In genomic region chr15:67480741-67481140, GRCh38 we compare ENCODE assay signal across 17 cellular contexts. TPM values are rescaled to one million over a fixed set of nuclear protein-coding genes. Genes with fewer than 3 reads are reported as not detected.
DNase-seq lines count a peak whose midpoint lies in the region; FAIRE-seq and TF ChIP-seq lines count a peak whose summit lies in the region.
"Had no signal": no experiment of that assay in that cellular context is flagged by ENCODE, and none has a peak within 500 bp of the region (broad histone marks: within the 10 kb centered on the region; RNA-seq: fewer than 3 reads in every experiment).

No MANE protein-coding gene starts in this region.

- FAIRE-seq in bronchial epithelial cell (lab: Jason Lieb, UNC), result no peak
- FAIRE-seq: GM18507 had no signal

- H3K36me3 ChIP-seq in GM23248 (ENCODE audit: low read depth), result no peaks in the 10 kb centered on the region
- no peaks in the 10 kb centered on the region for H3K36me3 ChIP-seq in bronchial epithelial cell (ENCODE audit: control insufficient read depth, insufficient read depth, low read length)
- H3K36me3 ChIP-seq: BE2C had no signal

- H3F3A ChIP-seq in GM23248 (ENCODE audit: insufficient read depth), result peaks cover 27% of the 10 kb centered on the region

- H2AFZ ChIP-seq in GM23248, result peak overlapping the region; percentile 66; the same call in 1 of the 2 replicates

- H3K4me2 ChIP-seq in GM23248 (ENCODE audit: unreplicated experiment), result peak overlapping the region; percentile 61
- H3K4me2 ChIP-seq: KMS-11 had no signal

- peak overlapping the region; percentile 53 for H3K9ac ChIP-seq in GM23248
- H3K9ac ChIP-seq: KMS-11 had no signal

- in situ Hi-C loops in GM23248 (cut with MboI), result no loop called here
- in situ Hi-C loops in GM13977 (cut with MboI; ENCODE audit: low pct_unique_long_range_greater_than_20kb, low sequenced_read_pairs, unreplicated experiment), result no loop called here

- no peaks in the 10 kb centered on the region for H3K79me2 ChIP-seq in GM23248 (ENCODE audit: insufficient read depth)

- H3K4me3 ChIP-seq in GM23248 (peak overlapping the region; percentile 56), bronchial epithelial cell (ENCODE audit: low read depth, low read length) (no peak overlapping the region)
- H3K4me3 ChIP-seq: GM23338 had no signal

- no peaks in the 10 kb centered on the region for H3K9me2 ChIP-seq in GM23248 (ENCODE audit: insufficient read depth)

- peaks cover 25% of the 10 kb centered on the region for H3K4me1 ChIP-seq in GM23248 (ENCODE audit: insufficient read depth)
- H3K4me1 ChIP-seq: BE2C, Caco-2 had no signal

- WGBS in GM23248 (ENCODE audit: low coverage in 1 of 2, low lambda C conversion rate in 2 of 2, missing lambda C conversion rate in 2 of 2), 2 experiments, result 0 to 3% methylated on average over 1 of the region's 1 CpG

- H3K9me3 ChIP-seq in GM23248 (ENCODE audit: low read depth), result no peaks in the 10 kb centered on the region
- H3K9me3 ChIP-seq: BE2C, Caco-2 had no signal

- peak overlapping the region; percentile 77 for H3K27ac ChIP-seq in GM23248
- H3K27ac ChIP-seq: KMS-11 had no signal

- H3K27me3 ChIP-seq in GM23248 (replicated peaks; ENCODE audit: insufficient read depth), result no peaks in the 10 kb centered on the region
- H3K27me3 ChIP-seq in bronchial epithelial cell (ENCODE audit: control insufficient read depth, insufficient read depth, low read length), result no peaks in the 10 kb centered on the region
- H3K27me3 ChIP-seq: BE2C had no signal

- H4K20me1 ChIP-seq in GM23248 (ENCODE audit: insufficient read depth), result no peaks in the 10 kb centered on the region

- peak; percentile 29 for DNase-seq in AG20443 (ENCODE audit: low spot score)
- peak; percentile 79 for DNase-seq in GM23248
- DNase-seq in bronchial epithelial cell (ENCODE audit: low read depth), result peak; percentile 18
- DNase-seq in stromal cell of bone marrow (ENCODE audit: low read depth), result peak; percentile 22
- DNase-seq in SW 1271 (lab: John Stamatoyannopoulos, UW), result no peak
- DNase-seq in GM13977 (ENCODE audit: low spot score), result no peak
- DNase-seq in NCI-H345 treated with DMSO at 0.1 percent for 48 hours (lab: John Stamatoyannopoulos, UW; ENCODE audit: unreplicated experiment), result no peak
- DNase-seq: ACHN; BE2C; Caco-2; CD8-positive, alpha-beta memory T cell; DND-41; GF-D8; H7 had no signal

- TF ChIP-seq CTCF in bronchial epithelial cell (IDR thresholded peaks at IDR 0.05; ENCODE audit: insufficient read depth, low read length, severe bottlenecking) (no peak), GM13977 (IDR thresholded peaks at IDR 0.05; ENCODE audit: extremely low read depth, insufficient read depth, missing control alignments) (no peak)

RNA-seq across cellular contexts. Expression of gene C15orf61, which starts 40.2 kb away (rescaled TPM):
- 2.8 and 3.7 TPM in 2 replicates for total RNA-seq in GM23248 (2014; rRNA removed; shearing (Covaris generic))
- 9.1 and 10.5 TPM in 2 replicates for polyA plus RNA-seq in GM23248 (2016; fragmentation: Nextera tagmentation; extraction: Ambion mirVana)
- total RNA-seq in bronchial epithelial cell, result 1.8 and 2.1 TPM in 2 replicates

Comparison
In these comparisons a context has a peak if more than half of its experiments do, and no peak if none do; other contexts are left out.
1. DNase-seq: peak in AG20443 (single experiment), GM23248 (single experiment), bronchial epithelial cell (single experiment) and stromal cell of bone marrow (single experiment); none in SW 1271 (0 of 2), GM13977 (single experiment) and NCI-H345 treated with DMSO at 0.1 percent for 48 hours (single experiment).